22 cellular contexts compared by ENCODE assay signal in the genomic region with DNA sequence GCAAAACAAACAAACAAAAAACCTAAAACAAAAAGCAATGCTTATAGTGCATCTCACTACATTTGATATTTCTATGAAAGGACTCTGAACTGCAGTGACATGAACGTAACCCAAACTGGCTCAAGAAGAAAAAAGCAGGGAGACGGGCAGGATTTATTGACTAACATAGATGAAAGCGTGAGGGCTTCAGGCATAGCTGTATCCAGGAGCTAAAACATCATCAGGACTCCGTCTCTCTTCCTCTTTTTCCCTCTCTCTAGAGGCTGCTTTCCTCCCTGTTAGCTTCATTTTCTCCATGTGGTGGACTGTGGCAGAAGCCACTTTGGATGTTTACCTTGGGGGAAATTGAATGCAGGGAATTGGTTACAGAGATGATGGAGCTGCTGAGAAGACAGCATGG.
DNase-seq lines count a peak whose midpoint lies in the region; ATAC-seq, FAIRE-seq and TF ChIP-seq lines count a peak whose summit lies in the region.
"Had no signal": no experiment of that assay in that cellular context is flagged by ENCODE, and none has a peak within 500 bp of the region (broad histone marks: within the 10 kb centered on the region; RNA-seq: fewer than 3 reads in every experiment).

No MANE protein-coding gene starts in this region.

- intact Hi-C loops in HepG2 (cut with micrococcal nuclease; ENCODE audit: unreplicated experiment) (no loop called here), right lobe of liver (cut with DNase I) (no loop called here), K562 (cut with micrococcal nuclease) (no loop called here)

- in situ Hi-C loops in HepG2 (cut with HindIII; ENCODE audit: extremely low pct_ligation_motif_present, low pct_unique_long_range_greater_than_20kb), result no loop called here
- in situ Hi-C loops in K562 (cut with MboI), result no loop called here

- POLR2A ChIA-PET in HepG2 (lab: Yijun Ruan, JAX), result no interaction called here
- POLR2A ChIA-PET in K562 (lab: Yijun Ruan, JAX), result interaction anchor here (1.1 kb wide), 1 partner anchor 14 kb away, joined by 3 read pairs; no protein-coding TSS in a partner anchor

- peaks cover 6% of the 10 kb centered on the region for H3K27me3 Mint-ChIP-seq in neural progenitor cell (ENCODE audit: insufficient read depth, low read depth)

- BruUV-seq in HepG2 (replicated peaks; lab: Mats Ljungman, UMichigan), result no TSS peak
- BruUV-seq in K562 (replicated peaks; lab: Mats Ljungman, UMichigan), result no TSS peak

- peaks cover 7% of the 10 kb centered on the region for H3K4me1 ChIP-seq in HepG2 (ENCODE audit: insufficient read depth, low read length)
- H3K4me1 ChIP-seq in right lobe of liver, result peaks cover 0 to 7% (median 0%) of the 10 kb centered on the region in 4 donors
- H3K4me1 ChIP-seq in BLaER1 treated with 17β-estradiol and CSF1 and Interleukin-3, amounts not matched to agents 10 nM and 100 nM, result peaks cover 0 to 21% (median 10%) of the 10 kb centered on the region in 10 experiments; a peak in 15 of 20 replicates
- H3K4me1 ChIP-seq in K562 (replicated peaks in 1 of 2; ENCODE audit: control insufficient read depth in 2 of 2, insufficient read depth in 2 of 2, low read length in 2 of 2), result no peaks in the 10 kb centered on the region; a peak in 1 of 5 replicates
- no peaks in the 10 kb centered on the region for H3K4me1 ChIP-seq in neural progenitor cell
- H3K4me1 ChIP-seq in tibial nerve, result no peaks in the 10 kb centered on the region
- H3K4me1 ChIP-seq: BE2C had no signal

- no peak for FAIRE-seq in HepG2 (lab: Jason Lieb, UNC)
- FAIRE-seq in K562 (lab: Jason Lieb, UNC), result no peak
- FAIRE-seq: A204.1, G401.6, GM12891 had no signal

- no peaks in the 10 kb centered on the region for H3K36me3 Mint-ChIP-seq in neural progenitor cell
- H3K36me3 Mint-ChIP-seq: CD14-positive monocyte had no signal

- DNase-seq in HepG2 (ENCODE audit: low spot score), result no peak
- no peak for DNase-seq in right lobe of liver
- DNase-seq in K562 (ENCODE audit: extremely low read depth in 1 of 4, low spot score in 3 of 4), result no peak
- no peak for DNase-seq in neural progenitor cell (ENCODE audit: low spot score)
- DNase-seq in tibial nerve (ENCODE audit: low spot score in 2 of 2), result no peak
- DNase-seq in GM20000 (ENCODE audit: low spot score), result no peak
- DNase-seq: 8988T; ACHN; BE2C; C1 segment of cervical spinal cord; CD4-positive, alpha-beta memory T cell; CD4-positive, CD25-positive, alpha-beta regulatory T cell; CD8-positive, alpha-beta memory T cell; COR-L47; DMS79 treated with DMSO at 0.1 percent for 48 hours; GF-D8 had no signal

- ATAC-seq in HepG2, result no peak
- ATAC-seq in right lobe of liver, result no peak
- ATAC-seq in K562, result no peak
- ATAC-seq in GM18520 (IDR thresholded peaks at IDR 0.05; ENCODE audit: unreplicated experiment), result no peak

- no peak for TF ChIP-seq POLR2A in HepG2 (IDR thresholded peaks at IDR 0.05; ENCODE audit: insufficient read depth in 1 of 2, low read depth in 2 of 2, low read length in 2 of 2)
- no peak for TF ChIP-seq POLR2A in right lobe of liver (IDR thresholded peaks at IDR 0.05)
- TF ChIP-seq POLR2A in K562 (conservative IDR thresholded peaks at IDR 0.05), result no peak
- no peak for TF ChIP-seq POLR2A in tibial nerve (IDR thresholded peaks at IDR 0.05)

- no peaks in the 10 kb centered on the region for H3K36me3 ChIP-seq in HepG2 (replicated peaks in 1 of 2; ENCODE audit: control insufficient read depth in 1 of 2, insufficient read depth in 2 of 2, low read length in 2 of 2)
- no peaks in the 10 kb centered on the region for H3K36me3 ChIP-seq in right lobe of liver
- no peaks in the 10 kb centered on the region for H3K36me3 ChIP-seq in BLaER1 treated with 17β-estradiol and CSF1 and Interleukin-3, amounts not matched to agents 10 nM and 100 nM
- H3K36me3 ChIP-seq in K562 (ENCODE audit: control insufficient read depth, insufficient read depth, low read length), result no peaks in the 10 kb centered on the region
- no peaks in the 10 kb centered on the region for H3K36me3 ChIP-seq in neural progenitor cell
- H3K36me3 ChIP-seq in tibial nerve, result no peaks in the 10 kb centered on the region
- H3K36me3 ChIP-seq: BE2C had no signal

- H3K27me3 ChIP-seq in HepG2 (ENCODE audit: control insufficient read depth in 1 of 2, insufficient read depth in 2 of 2, low read length in 2 of 2) (no peaks in the 10 kb centered on the region), right lobe of liver (no peaks in the 10 kb centered on the region), K562 (ENCODE audit: control insufficient read depth in 2 of 2, insufficient read depth in 2 of 2, low read length in 2 of 2) (no peaks in the 10 kb centered on the region), neural progenitor cell (no peaks in the 10 kb centered on the region), tibial nerve (no peaks in the 10 kb centered on the region)
- no peaks in the 10 kb centered on the region for H3K27me3 ChIP-seq in BLaER1 treated with 17β-estradiol and CSF1 and Interleukin-3, amounts not matched to agents 10 nM and 100 nM
- H3K27me3 ChIP-seq: BE2C had no signal

- TF ChIP-seq RAD21 in HepG2 (CRISPR knock-in tag; IDR thresholded peaks at IDR 0.05), result no peak
- TF ChIP-seq RAD21 in K562 (CRISPR knock-in tag; conservative IDR thresholded peaks at IDR 0.05 in 1 of 2, IDR thresholded peaks at IDR 0.05 in 1 of 2), result no peak

- no peaks in the 10 kb centered on the region for H4K20me1 ChIP-seq in HepG2 (ENCODE audit: insufficient read depth, low read length)
- H4K20me1 ChIP-seq in BLaER1 treated with 17β-estradiol and CSF1 and Interleukin-3, amounts not matched to agents 10 nM and 100 nM, result no peaks in the 10 kb centered on the region
- H4K20me1 ChIP-seq in K562 (replicated peaks; ENCODE audit: control insufficient read depth, insufficient read depth, low read length), result no peaks in the 10 kb centered on the region
- H4K20me1 ChIP-seq in neural progenitor cell (ENCODE audit: low read depth), result no peaks in the 10 kb centered on the region

- H3K27ac ChIP-seq in HepG2 (ENCODE audit: extremely low read length, insufficient read depth, low read length) (no peak overlapping the region), right lobe of liver (no peak overlapping the region), K562 (ENCODE audit: extremely low read depth, low read depth, low read length) (no peak overlapping the region), neural progenitor cell (no peak overlapping the region), tibial nerve (no peak overlapping the region)
- H3K27ac ChIP-seq in BLaER1 treated with 17β-estradiol and CSF1 and Interleukin-3, amounts not matched to agents 10 nM and 100 nM, result no peak overlapping the region

- H3K27ac Mint-ChIP-seq in neural progenitor cell, result peak overlapping the region; percentile 32
- H3K27ac Mint-ChIP-seq: CD4-positive, CD25-positive, alpha-beta regulatory T cell; CD8-positive, alpha-beta memory T cell had no signal

- H3K79me2 ChIP-seq in HepG2 (ENCODE audit: insufficient read depth, low read length), result no peaks in the 10 kb centered on the region
- H3K79me2 ChIP-seq in K562 (ENCODE audit: control insufficient read depth, insufficient read depth, low read length), result no peaks in the 10 kb centered on the region
- H3K79me2 ChIP-seq in neural progenitor cell (ENCODE audit: low read depth), result no peaks in the 10 kb centered on the region

- WGBS in HepG2 (ENCODE audit: low lambda C conversion rate), result 42% methylated on average over 4 of the region's 4 CpGs
- WGBS in right lobe of liver (ENCODE audit: insufficient coverage, low coverage, low lambda C conversion rate, missing lambda C conversion rate), result 87% methylated on average over 4 of the region's 4 CpGs
- WGBS in K562 (ENCODE audit: insufficient coverage, low coverage, missing lambda C conversion rate), result 45% methylated on average over 3 of the region's 4 CpGs
- 92 to 94% methylated on average over 4 of the region's 4 CpGs for WGBS in tibial nerve, 2 donors

- CTCF ChIA-PET in HepG2 (lab: Yijun Ruan, JAX; ENCODE audit: low intra/inter-chr PET ratio, low total read pairs), result no interaction called here
- CTCF ChIA-PET in K562 (lab: Yijun Ruan, JAX; ENCODE audit: low intra/inter-chr PET ratio), result no interaction called here

- H3K9me1 ChIP-seq in K562 (ENCODE audit: control insufficient read depth, insufficient read depth, low read length), result no peaks in the 10 kb centered on the region

- no peaks in the 10 kb centered on the region; the same call in 1 of the 2 replicates for H3K9me3 ChIP-seq in HepG2 (ENCODE audit: low read length)
- H3K9me3 ChIP-seq in right lobe of liver, result peaks cover 0 to 2% (median 0%) of the 10 kb centered on the region in 4 donors
- H3K9me3 ChIP-seq in BLaER1 treated with 17β-estradiol and CSF1 and Interleukin-3, amounts not matched to agents 10 nM and 100 nM (replicated peaks in 1 of 11), result peaks cover 6 to 30% (median 18%) of the 10 kb centered on the region in 11 experiments; a peak in 19 of 22 replicates
- H3K9me3 ChIP-seq in K562 (replicated peaks; ENCODE audit: control insufficient read depth, insufficient read depth, low read depth, low read length), result no peaks in the 10 kb centered on the region; the same call in 1 of the 2 replicates
- H3K9me3 ChIP-seq in neural progenitor cell (ENCODE audit: low read depth), result no peaks in the 10 kb centered on the region
- H3K9me3 ChIP-seq in tibial nerve, result peaks cover 0 to 6% (median 0%) of the 10 kb centered on the region in 4 donors
- H3K9me3 ChIP-seq: BE2C had no signal

- H3K4me2 ChIP-seq in HepG2 (ENCODE audit: low read depth, low read length) (no peak overlapping the region), K562 (ENCODE audit: insufficient read depth, low read length) (no peak overlapping the region), neural progenitor cell (no peak overlapping the region)
- peak overlapping the region in 9 of 11 experiments; percentile 22 to 61 (median 46); a peak in 13 of 22 replicates for H3K4me2 ChIP-seq in BLaER1 treated with 17β-estradiol and CSF1 and Interleukin-3, amounts not matched to agents 10 nM and 100 nM

- no peak overlapping the region for H3K4me3 Mint-ChIP-seq in neural progenitor cell
- H3K4me3 Mint-ChIP-seq: CD14-positive monocyte; CD4-positive, alpha-beta memory T cell; CD8-positive, alpha-beta memory T cell had no signal

- H2AFZ ChIP-seq in HepG2 (ENCODE audit: low read length), result no peak overlapping the region
- H2AFZ ChIP-seq in K562 (ENCODE audit: low read depth, low read length), result no peak overlapping the region
- no peak overlapping the region for H2AFZ ChIP-seq in neural progenitor cell (replicated peaks)

- TF ChIP-seq CTCF in HepG2 (CRISPR knock-in tag; IDR thresholded peaks at IDR 0.05) (no peak), right lobe of liver (IDR thresholded peaks at IDR 0.05) (no peak), K562 (IDR thresholded peaks at IDR 0.05 in 2 of 3, conservative IDR thresholded peaks at IDR 0.05 in 1 of 3; ENCODE audit: insufficient read depth in 2 of 3, low read depth in 1 of 3, low read length in 3 of 3) (no peak), neural progenitor cell (IDR thresholded peaks at IDR 0.05) (no peak), tibial nerve (IDR thresholded peaks at IDR 0.05) (no peak), GM20000 (IDR thresholded peaks at IDR 0.05; ENCODE audit: extremely low read depth, missing control alignments) (no peak)

- H3K4me1 Mint-ChIP-seq in neural progenitor cell, result no peaks in the 10 kb centered on the region
- H3K4me1 Mint-ChIP-seq: CD14-positive monocyte; CD4-positive, alpha-beta memory T cell; CD4-positive, CD25-positive, alpha-beta regulatory T cell; CD8-positive, alpha-beta memory T cell had no signal

- H3K4me3 ChIP-seq in HepG2 (replicated peaks in 1 of 3; ENCODE audit: insufficient read depth in 1 of 3, low read depth in 2 of 3, low read length in 3 of 3) (no peak overlapping the region), right lobe of liver (no peak overlapping the region), K562 (no peak overlapping the region), neural progenitor cell (no peak overlapping the region), tibial nerve (no peak overlapping the region)
- H3K4me3 ChIP-seq in BLaER1 treated with 17β-estradiol and CSF1 and Interleukin-3, amounts not matched to agents 10 nM and 100 nM, result no peak overlapping the region

- TF ChIP-seq EP300 in HepG2 (IDR thresholded peaks at IDR 0.05; ENCODE audit: low read depth in 2 of 2, low read length in 2 of 2) (no peak), HepG2 (CRISPR knock-in tag; IDR thresholded peaks at IDR 0.05; ENCODE audit: borderline replicate concordance) (no peak), K562 (IDR thresholded peaks at IDR 0.05; ENCODE audit: low read length) (no peak), tibial nerve (IDR thresholded peaks at IDR 0.05) (no peak)

- H3K9me3 Mint-ChIP-seq in neural progenitor cell, result peaks cover 7% of the 10 kb centered on the region

- no peaks in the 10 kb centered on the region for H3F3A ChIP-seq in neural progenitor cell (ENCODE audit: low read depth)

- no peak overlapping the region for H3K9ac ChIP-seq in HepG2 (ENCODE audit: insufficient read depth, low read depth, low read length)
- no peak overlapping the region for H3K9ac ChIP-seq in BLaER1 treated with 17β-estradiol and CSF1 and Interleukin-3, amounts not matched to agents 10 nM and 100 nM
- H3K9ac ChIP-seq in K562 (ENCODE audit: insufficient read depth in 1 of 2, low read depth in 2 of 2, low read length in 2 of 2), result no peak overlapping the region
- H3K9ac ChIP-seq in neural progenitor cell, result no peak overlapping the region

Comparison
In these comparisons a context has a peak if more than half of its experiments do, and no peak if none do; other contexts are left out.
1. H3K4me2 ChIP-seq: peak in BLaER1 treated with 17β-estradiol and CSF1 and Interleukin-3, amounts not matched to agents 10 nM and 100 nM (9 of 11); none in HepG2 (single experiment), K562 (single experiment) and neural progenitor cell (single experiment).